8 cellular contexts compared by ENCODE assay signal in the genomic region with DNA sequence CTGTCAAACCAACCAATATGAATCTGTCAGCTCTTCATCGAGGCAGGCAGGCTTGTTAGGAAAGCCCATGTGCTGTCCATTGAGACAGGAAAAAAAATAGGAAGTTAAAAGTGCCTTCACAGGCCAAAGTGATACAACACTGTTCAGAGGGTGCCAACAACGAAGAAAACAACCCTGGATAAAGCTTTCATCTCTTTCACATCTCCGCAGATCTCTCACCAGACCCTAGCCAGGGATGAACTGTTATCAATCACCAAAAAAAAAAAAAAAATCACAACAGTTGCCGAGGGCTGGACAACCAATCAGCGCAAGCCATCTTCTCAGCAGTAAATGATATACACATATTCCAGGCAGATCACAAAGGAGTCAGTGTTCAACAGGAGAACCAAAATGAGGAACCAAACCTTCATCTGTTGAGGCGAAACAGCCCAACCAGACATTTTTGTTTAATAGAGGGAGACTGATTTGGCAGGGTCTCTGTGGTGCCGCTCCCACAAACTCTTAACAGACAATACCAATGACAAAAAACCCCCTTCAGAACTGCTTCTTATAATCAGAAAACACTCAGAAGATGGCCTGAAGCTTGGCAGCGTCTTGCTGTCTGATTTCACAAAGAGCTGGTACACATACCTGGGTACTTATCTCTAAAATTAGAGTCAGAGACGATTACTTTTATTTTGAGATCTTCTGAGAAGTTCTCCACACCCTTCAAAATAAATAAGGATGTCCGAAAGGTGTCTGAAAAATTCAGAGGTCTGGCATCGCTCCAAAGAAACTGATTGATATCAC. TPM values are rescaled to one million over a fixed set of nuclear protein-coding genes. Genes with fewer than 3 reads are reported as not detected.
DNase-seq lines count a peak whose midpoint lies in the region; ATAC-seq and TF ChIP-seq lines count a peak whose summit lies in the region.

No MANE protein-coding gene starts in this region.

- H3K36me3 Mint-ChIP-seq in CD8-positive, alpha-beta T cell, result peaks cover 20% of the 10 kb centered on the region

- no peak overlapping the region for H2AFZ ChIP-seq in Karpas-422 (ENCODE audit: low read length)

- H3K4me1 Mint-ChIP-seq in CD8-positive, alpha-beta T cell (ENCODE audit: low read depth), result peaks cover 80% of the 10 kb centered on the region

- H3K27me3 ChIP-seq in CD8-positive, alpha-beta T cell (ENCODE audit: insufficient read depth, low read length), result no peaks in the 10 kb centered on the region
- no peaks in the 10 kb centered on the region for H3K27me3 ChIP-seq in Karpas-422 (ENCODE audit: low read length)
- H3K27me3 ChIP-seq in WERI-Rb-1 (ENCODE audit: insufficient read depth, low read depth, severe bottlenecking), result no peaks in the 10 kb centered on the region

- in situ Hi-C loops in astrocyte of the spinal cord (cut with HindIII; ENCODE audit: low sequenced_read_pairs), result no loop called here

- peaks cover 64% of the 10 kb centered on the region for H3K79me2 ChIP-seq in Karpas-422 (ENCODE audit: low read length)

- no peaks in the 10 kb centered on the region for H3K27me3 Mint-ChIP-seq in CD8-positive, alpha-beta T cell (ENCODE audit: low read depth)

- peaks cover 13% of the 10 kb centered on the region; the same call in 1 of the 2 replicates for H4K20me1 ChIP-seq in Karpas-422 (ENCODE audit: insufficient read depth, low read depth, low read length)

- intact Hi-C loops in CD8-positive, alpha-beta T cell (cut with DNase I, micrococcal nuclease), result loop anchor here (1.0 to 5.0 kb wide), 4 partner anchors 8 to 877 kb away; a partner anchor contains a TSS

- H3K27ac Mint-ChIP-seq in CD8-positive, alpha-beta T cell, result peak overlapping the region; percentile 94

- POLR2A ChIA-PET in CD8-positive, alpha-beta T cell (lab: Charles Lee), result interaction anchor here (0.6 to 3.7 kb wide), 9 partner anchors 12 to 153 kb away, joined by 3 to 28 read pairs (median 4); a partner anchor contains a TSS

- peak overlapping the region; percentile 81 for H3K4me3 ChIP-seq in CD8-positive, alpha-beta T cell (ENCODE audit: low read depth, low read length)
- H3K4me3 ChIP-seq in Karpas-422 (ENCODE audit: low read length), result peak overlapping the region; percentile 91
- H3K4me3 ChIP-seq in astrocyte of the spinal cord (ENCODE audit: low read depth, low read length), result peak overlapping the region; percentile 98
- no peak overlapping the region for H3K4me3 ChIP-seq in WERI-Rb-1 (ENCODE audit: low read depth, low read length)

- peak overlapping the region; percentile 88 for H3K4me3 Mint-ChIP-seq in CD8-positive, alpha-beta T cell

- H3K36me3 ChIP-seq in CD8-positive, alpha-beta T cell (ENCODE audit: insufficient read depth, low read length), result no peaks in the 10 kb centered on the region
- H3K36me3 ChIP-seq in Karpas-422 (ENCODE audit: insufficient read depth, low read length) (peaks cover 26% of the 10 kb centered on the region; the same call in 1 of the 2 replicates), WERI-Rb-1 (peaks cover 7% of the 10 kb centered on the region)

- H3K9me3 Mint-ChIP-seq in CD8-positive, alpha-beta T cell, result no peaks in the 10 kb centered on the region

- H3K9me2 ChIP-seq in Karpas-422 (replicated peaks; ENCODE audit: insufficient read depth, low read length), result no peaks in the 10 kb centered on the region

- TF ChIP-seq CTCF in CD8-positive, alpha-beta T cell (IDR thresholded peaks at IDR 0.05), result no peak
- no peak for TF ChIP-seq CTCF in astrocyte of the spinal cord (IDR thresholded peaks at IDR 0.05; ENCODE audit: low read depth, low read length)
- no peak for TF ChIP-seq CTCF in WERI-Rb-1 (IDR thresholded peaks at IDR 0.05; ENCODE audit: low read depth, low read length)

- peak overlapping the region; percentile 75 for H3K27ac ChIP-seq in CD8-positive, alpha-beta T cell (ENCODE audit: low read depth, low read length)
- peak overlapping the region; percentile 95 for H3K27ac ChIP-seq in Karpas-422 (ENCODE audit: low read length)
- no peak overlapping the region for H3K27ac ChIP-seq in WERI-Rb-1

- CTCF ChIA-PET in CD8-positive, alpha-beta T cell (lab: Charles Lee), result interaction anchor here (1.0 to 8.4 kb wide), 14 partner anchors 11 to 180 kb away, joined by 3 to 104 read pairs (median 4); a partner anchor contains a TSS

- peak overlapping the region; percentile 90 for H3K4me2 ChIP-seq in Karpas-422 (ENCODE audit: low read depth, low read length, poor library complexity, severe bottlenecking)

- peak overlapping the region; percentile 94 for H3K9ac ChIP-seq in Karpas-422 (ENCODE audit: low read length)

- peaks cover 76% of the 10 kb centered on the region for H3K4me1 ChIP-seq in CD8-positive, alpha-beta T cell (ENCODE audit: insufficient read depth, low read length)
- peaks cover 68% of the 10 kb centered on the region for H3K4me1 ChIP-seq in Karpas-422 (ENCODE audit: low read length)

- DNase-seq in CD8-positive, alpha-beta T cell, result no peak
- DNase-seq in Karpas-422, result peak; percentile 83
- no peak for DNase-seq in astrocyte of the spinal cord (ENCODE audit: low read depth, low spot score)
- peak; percentile 65 for DNase-seq in myocyte (ENCODE audit: low read depth)
- no peak for DNase-seq in WERI-Rb-1
- no peak for DNase-seq in NCI-H2029 (lab: John Stamatoyannopoulos, UW)

- no peak for ATAC-seq in CD8-positive, alpha-beta T cell
- ATAC-seq in HG03460 (IDR thresholded peaks at IDR 0.05; ENCODE audit: unreplicated experiment) (no peak), HG03520 (IDR thresholded peaks at IDR 0.05; ENCODE audit: unreplicated experiment) (no peak)

- no peaks in the 10 kb centered on the region for H3K9me3 ChIP-seq in CD8-positive, alpha-beta T cell (ENCODE audit: low read length)
- H3K9me3 ChIP-seq in Karpas-422 (ENCODE audit: low read length) (no peaks in the 10 kb centered on the region), WERI-Rb-1 (ENCODE audit: severe bottlenecking) (no peaks in the 10 kb centered on the region)

RNA-seq across cellular contexts. Expression of a gene that starts 1.9 kb away (rescaled TPM):
- total RNA-seq in CD8-positive, alpha-beta T cell, result 10 to 100 TPM; 38.1 to 39.1 TPM
- total RNA-seq in Karpas-422 (2014; rRNA removed; shearing (Covaris generic); ENCODE audit: low replicate concordance), result 7.6 and 12.0 TPM in 2 replicates
- 9.2 and 16.4 TPM in 2 replicates for total RNA-seq in myocyte
- polyA plus RNA-seq in myocyte (2012), result 10.6 TPM

RNA-seq across cellular contexts. Expression of a gene that starts 53.1 kb away (rescaled TPM):
- total RNA-seq in CD8-positive, alpha-beta T cell, result under 1 TPM in 1 of 2 experiments, not detected in 1; 0.22 TPM
- not detected in 2 replicates for total RNA-seq in Karpas-422 (2014; rRNA removed; shearing (Covaris generic); ENCODE audit: low replicate concordance)
- total RNA-seq in myocyte, result not detected in 2 replicates
- not detected for polyA plus RNA-seq in myocyte (2012)

Comparison
In these comparisons a context has a peak if more than half of its experiments do, and no peak if none do; other contexts are left out.
1. DNase-seq: peak in Karpas-422 (single experiment) and myocyte (single experiment); none in CD8-positive, alpha-beta T cell (0 of 7), astrocyte of the spinal cord (single experiment), WERI-Rb-1 (single experiment) and NCI-H2029 (single experiment).